Comparison of ENCODE assay signal across 35 cellular contexts in the genomic region with DNA sequence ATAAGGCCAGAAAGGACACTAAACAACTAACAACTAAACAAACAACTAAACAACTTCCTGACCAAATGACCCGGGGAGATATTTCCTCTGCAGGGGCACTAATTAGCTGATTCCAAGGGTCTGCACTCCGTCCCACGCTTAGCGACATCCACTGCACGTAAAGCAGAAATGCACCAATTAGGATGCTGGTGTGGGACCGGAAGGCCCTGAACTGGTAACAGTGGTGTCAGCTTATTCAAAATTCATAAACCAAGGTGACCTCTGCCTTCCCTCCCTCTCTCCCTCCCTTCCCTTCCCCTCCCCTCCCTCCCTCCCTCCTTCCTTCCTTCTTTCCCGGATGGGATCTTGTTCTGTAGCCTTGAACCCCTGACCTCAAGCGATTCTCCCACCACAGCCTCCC. TPM values are rescaled to one million over a fixed set of nuclear protein-coding genes. Genes with fewer than 3 reads are reported as not detected.
"Had no signal": no experiment of that assay in that cellular context is flagged by ENCODE, and none has a peak within 500 bp of the region (broad histone marks: within the 10 kb centered on the region; RNA-seq: fewer than 3 reads in every experiment).

No MANE protein-coding gene starts in this region.

- H3K4me3 Mint-ChIP-seq: activated B cell treated with CpG ODN at 0.5 μM for 24 hours; activated CD4-positive, alpha-beta memory T cell treated with anti-CD3 and anti-CD28 coated beads for 36 hours; activated CD4-positive, alpha-beta T cell treated with anti-CD3 and anti-CD28 coated beads, Interleukin-2, amount 10 ng/mL, durations not matched to agents 24 days and 14 days; activated CD8-positive, alpha-beta T cell treated with anti-CD3 and anti-CD28 coated beads, Interleukin-2, amount 10 ng/mL, durations not matched to agents 7 days and 5 days; activated naive CD4-positive, alpha-beta T cell treated with anti-CD3 and anti-CD28 coated beads for 36 hours; activated naive CD8-positive, alpha-beta T cell treated with anti-CD3 and anti-CD28 coated beads for 36 hours; activated T-cell treated with anti-CD3 and anti-CD28 coated beads, Interleukin-2, amount 50 U/mL, for 24 hours; activated T-cell treated with anti-CD3 and anti-CD28 coated beads, Interleukin-2, amount 50 U/mL, for 72 hours; activated T-helper 1 cell treated with anti-CD3 and anti-CD28 coated beads, Interleukin-12 subunit alpha, Interleukin-12 subunit beta, Interleukin-2, Interleukin-4 antibody, amounts not matched to agents 30 ng/mL and 10 ng/mL and 1 ng/mL, durations not matched to agents 14 hours and 24 hours and 36 hours; activated T-helper 17 cell treated with anti-CD3 and anti-CD28 coated beads, Interleukin-2, amount 50 U/mL, for 72 hours; T-helper 1 cell treated with Interleukin-12 subunit alpha and Interleukin-12 subunit beta and Interleukin-4 antibody, amounts not matched to agents 30 μg/mL and 1 μg/mL, for 36 hours; T-helper 2 cell treated with Interferon-gamma antibody and Interleukin-4, amounts not matched to agents 5 μg/mL and 100 μg/mL, for 36 hours had no signal

- H3K27me3 ChIP-seq: adrenal gland, body of pancreas, brain microvascular endothelial cell had no signal

- H3K4me1 ChIP-seq: adrenal gland, body of pancreas, breast epithelium had no signal

- H3K36me3 ChIP-seq: adrenal gland, brain microvascular endothelial cell, breast epithelium had no signal

- H3K4me3 ChIP-seq: adrenal gland, body of pancreas, breast epithelium had no signal

- DNase-seq: activated B cell treated with CpG ODN at 0.5 μM for 24 hours; activated CD4-positive, alpha-beta memory T cell treated with anti-CD3 and anti-CD28 coated beads for 36 hours; activated CD4-positive, alpha-beta T cell treated with anti-CD3 and anti-CD28 coated beads for 4 hours; activated CD4-positive, alpha-beta T cell treated with anti-CD3 and anti-CD28 coated beads, Interleukin-2, amount 10 ng/mL, durations not matched to agents 24 days and 14 days; activated CD4-positive, alpha-beta T cell treated with anti-CD3 and anti-CD28 coated beads, Interleukin-2, amount 50 U/mL, for 1 hour; activated CD4-positive, alpha-beta T cell treated with anti-CD3 and anti-CD28 coated beads, Interleukin-2, amount 50 U/mL, for 4 hours; activated CD4-positive, CD25-positive, alpha-beta regulatory T cell treated with anti-CD3 and anti-CD28 coated beads, Interleukin-2, amount 50 U/mL, for 72 hours; activated CD8-positive, alpha-beta memory T cell treated with anti-CD3 and anti-CD28 coated beads, Interleukin-2, amount 50 U/mL, for 4 hours; activated CD8-positive, alpha-beta T cell treated with anti-CD3 and anti-CD28 coated beads, Interleukin-2, amount 10 ng/mL, durations not matched to agents 7 days and 5 days; activated effector memory CD4-positive, alpha-beta T cell treated with anti-CD3 and anti-CD28 coated beads, Interleukin-2, amount 50 U/mL, for 16 hours; activated gamma-delta T cell treated with Interleukin-2 at 50 U/mL for 16 hours; activated naive CD4-positive, alpha-beta T cell; activated naive CD4-positive, alpha-beta T cell treated with anti-CD3 and anti-CD28 coated beads for 36 hours; activated naive CD4-positive, alpha-beta T cell treated with anti-CD3 and anti-CD28 coated beads, Interleukin-2, amount 50 U/mL, for 16 hours; activated naive CD8-positive, alpha-beta T cell treated with anti-CD3 and anti-CD28 coated beads for 36 hours; activated T-cell treated with anti-CD3 and anti-CD28 coated beads, Interleukin-2, amount 50 U/mL, for 24 hours; activated T-cell treated with anti-CD3 and anti-CD28 coated beads, Interleukin-2, amount 50 U/mL, for 72 hours; amniotic stem cell; aorta; body of pancreas; brain microvascular endothelial cell; central memory CD4-positive, alpha-beta T cell; SW 1271; T-helper 1 cell; T-helper 2 cell; T-helper 9 cell had no signal

- H3K9me3 Mint-ChIP-seq: activated B cell treated with CpG ODN at 0.5 μM for 24 hours; activated CD4-positive, alpha-beta memory T cell treated with anti-CD3 and anti-CD28 coated beads for 36 hours; activated CD4-positive, alpha-beta T cell treated with anti-CD3 and anti-CD28 coated beads, Interleukin-2, amount 10 ng/mL, durations not matched to agents 24 days and 14 days; activated naive CD4-positive, alpha-beta T cell treated with anti-CD3 and anti-CD28 coated beads for 36 hours; activated naive CD4-positive, alpha-beta T cell treated with anti-CD3 and anti-CD28 coated beads, Interleukin-2, amount 50 U/mL, for 72 hours; activated naive CD8-positive, alpha-beta T cell treated with anti-CD3 and anti-CD28 coated beads for 36 hours; activated T-cell treated with anti-CD3 and anti-CD28 coated beads, Interleukin-2, amount 50 U/mL, for 24 hours; activated T-helper 1 cell treated with anti-CD3 and anti-CD28 coated beads, Interleukin-12 subunit alpha, Interleukin-12 subunit beta, Interleukin-2, Interleukin-4 antibody, amounts not matched to agents 30 ng/mL and 10 ng/mL and 1 ng/mL, durations not matched to agents 14 hours and 24 hours and 36 hours; activated T-helper 17 cell treated with anti-CD3 and anti-CD28 coated beads, Interleukin-2, amount 50 U/mL, for 72 hours; T-helper 1 cell treated with Interleukin-12 subunit alpha and Interleukin-12 subunit beta and Interleukin-4 antibody, amounts not matched to agents 30 μg/mL and 1 μg/mL, for 36 hours; T-helper 2 cell treated with Interferon-gamma antibody and Interleukin-4, amounts not matched to agents 5 μg/mL and 100 μg/mL, for 36 hours had no signal

- H3K27ac ChIP-seq: adrenal gland, body of pancreas, brain microvascular endothelial cell, breast epithelium, VCaP had no signal

- H3K36me3 Mint-ChIP-seq: activated CD4-positive, alpha-beta memory T cell treated with anti-CD3 and anti-CD28 coated beads for 36 hours; activated naive CD4-positive, alpha-beta T cell treated with anti-CD3 and anti-CD28 coated beads, Interleukin-2, amount 50 U/mL, for 72 hours; activated naive CD8-positive, alpha-beta T cell treated with anti-CD3 and anti-CD28 coated beads for 36 hours had no signal

- H3K27me3 Mint-ChIP-seq: activated CD4-positive, alpha-beta T cell treated with anti-CD3 and anti-CD28 coated beads, Interleukin-2, amount 10 ng/mL, durations not matched to agents 24 days and 14 days had no signal

- ATAC-seq: activated CD8-positive, alpha-beta T cell treated with anti-CD3 and anti-CD28 coated beads, Interleukin-2, amount 10 ng/mL, durations not matched to agents 7 days and 5 days; activated naive CD4-positive, alpha-beta T cell treated with anti-CD3 and anti-CD28 coated beads, Interleukin-2, amount 50 U/mL, for 72 hours; activated T-cell treated with anti-CD3 and anti-CD28 coated beads, Interleukin-2, amount 50 U/mL, for 72 hours; activated T-helper 17 cell treated with anti-CD3 and anti-CD28 coated beads, Interleukin-2, amount 50 U/mL, for 72 hours; body of pancreas had no signal

- H3K27ac Mint-ChIP-seq: activated B cell treated with CpG ODN at 0.5 μM for 24 hours; activated CD4-positive, alpha-beta memory T cell treated with anti-CD3 and anti-CD28 coated beads for 36 hours; activated CD4-positive, alpha-beta T cell treated with anti-CD3 and anti-CD28 coated beads, Interleukin-2, amount 10 ng/mL, durations not matched to agents 24 days and 14 days; activated CD8-positive, alpha-beta T cell treated with anti-CD3 and anti-CD28 coated beads, Interleukin-2, amount 10 ng/mL, durations not matched to agents 7 days and 5 days; activated naive CD4-positive, alpha-beta T cell treated with anti-CD3 and anti-CD28 coated beads for 36 hours; activated naive CD4-positive, alpha-beta T cell treated with anti-CD3 and anti-CD28 coated beads, Interleukin-2, amount 50 U/mL, for 72 hours; activated naive CD8-positive, alpha-beta T cell treated with anti-CD3 and anti-CD28 coated beads for 36 hours; activated T-cell treated with anti-CD3 and anti-CD28 coated beads, Interleukin-2, amount 50 U/mL, for 24 hours; activated T-cell treated with anti-CD3 and anti-CD28 coated beads, Interleukin-2, amount 50 U/mL, for 72 hours; activated T-helper 1 cell treated with anti-CD3 and anti-CD28 coated beads, Interleukin-12 subunit alpha, Interleukin-12 subunit beta, Interleukin-2, Interleukin-4 antibody, amounts not matched to agents 30 ng/mL and 10 ng/mL and 1 ng/mL, durations not matched to agents 14 hours and 24 hours and 36 hours; activated T-helper 17 cell treated with anti-CD3 and anti-CD28 coated beads, Interleukin-2, amount 50 U/mL, for 72 hours; T-helper 1 cell treated with Interleukin-12 subunit alpha and Interleukin-12 subunit beta and Interleukin-4 antibody, amounts not matched to agents 30 μg/mL and 1 μg/mL, for 36 hours; T-helper 2 cell treated with Interferon-gamma antibody and Interleukin-4, amounts not matched to agents 5 μg/mL and 100 μg/mL, for 36 hours had no signal

- H3K4me1 Mint-ChIP-seq: activated B cell treated with CpG ODN at 0.5 μM for 24 hours; activated CD4-positive, alpha-beta T cell treated with anti-CD3 and anti-CD28 coated beads, Interleukin-2, amount 10 ng/mL, durations not matched to agents 24 days and 14 days; activated naive CD8-positive, alpha-beta T cell treated with anti-CD3 and anti-CD28 coated beads for 36 hours; activated T-helper 17 cell treated with anti-CD3 and anti-CD28 coated beads, Interleukin-2, amount 50 U/mL, for 72 hours had no signal

- H3K9me3 ChIP-seq: adrenal gland, body of pancreas, breast epithelium had no signal

RNA-seq across cellular contexts. Expression of a gene that starts 9.6 kb away (rescaled TPM):
- total RNA-seq: activated B cell treated with CpG ODN at 0.5 μM for 24 hours; activated CD4-positive, alpha-beta memory T cell treated with anti-CD3 and anti-CD28 coated beads for 36 hours; activated CD4-positive, alpha-beta T cell treated with anti-CD3 and anti-CD28 coated beads, Interleukin-2, amount 10 ng/mL, durations not matched to agents 24 days and 14 days; activated CD8-positive, alpha-beta memory T cell treated with anti-CD3 and anti-CD28 coated beads for 36 hours; activated CD8-positive, alpha-beta T cell treated with anti-CD3 and anti-CD28 coated beads, Interleukin-2, amount 10 ng/mL, durations not matched to agents 7 days and 5 days; activated naive CD4-positive, alpha-beta T cell treated with anti-CD3 and anti-CD28 coated beads for 36 hours; activated naive CD4-positive, alpha-beta T cell treated with anti-CD3 and anti-CD28 coated beads, Interleukin-2, amount 50 U/mL, for 72 hours; activated naive CD8-positive, alpha-beta T cell treated with anti-CD3 and anti-CD28 coated beads for 36 hours; activated T-cell treated with anti-CD3 and anti-CD28 coated beads, Interleukin-2, amount 50 U/mL, for 72 hours; activated T-helper 1 cell treated with anti-CD3 and anti-CD28 coated beads, Interleukin-12 subunit alpha, Interleukin-12 subunit beta, Interleukin-2, Interleukin-4 antibody, amounts not matched to agents 30 ng/mL and 10 ng/mL and 1 ng/mL, durations not matched to agents 14 hours and 24 hours and 36 hours; activated T-helper 17 cell treated with anti-CD3 and anti-CD28 coated beads, Interleukin-2, amount 50 U/mL, for 72 hours; body of pancreas had no signal
